Comparison of ENCODE assay signal across 8 cellular contexts in the genomic region with DNA sequence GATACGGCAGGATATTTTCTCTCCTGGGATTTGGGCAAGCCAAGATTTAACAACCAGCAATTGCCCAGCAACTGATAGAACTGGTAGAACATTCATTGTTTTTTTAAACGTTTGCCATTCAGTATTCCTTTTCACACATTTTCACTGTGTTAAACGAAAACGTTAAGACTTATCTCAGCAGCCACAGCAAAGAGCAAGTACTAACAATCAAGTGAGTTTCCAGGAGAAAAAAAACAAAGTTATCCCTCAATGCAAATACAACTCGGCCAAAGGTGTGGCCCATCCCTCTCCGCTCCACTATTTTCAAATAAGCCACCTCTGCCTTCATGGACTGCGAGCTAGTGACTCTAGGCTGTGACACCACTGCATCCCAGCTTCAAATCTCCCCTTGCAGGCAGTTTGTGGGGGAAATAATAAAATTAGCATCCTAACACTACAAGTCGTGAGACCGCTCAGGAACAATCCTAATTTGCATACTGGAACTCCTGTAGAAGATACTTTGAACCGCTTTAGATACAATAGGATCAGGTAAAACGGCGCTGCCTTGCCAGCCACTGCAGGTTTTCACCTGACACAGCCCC.
DNase-seq lines count a peak whose midpoint lies in the region; ATAC-seq, FAIRE-seq and TF ChIP-seq lines count a peak whose summit lies in the region.

No MANE protein-coding gene starts in this region.

- H3K9me3 Mint-ChIP-seq in effector memory CD8-positive, alpha-beta T cell: no peaks in the 10 kb centered on the region
- H3K9me3 Mint-ChIP-seq in nephron progenitor cell: no peaks in the 10 kb centered on the region

- peak overlapping the region; percentile 82 to 98 for H3K27ac Mint-ChIP-seq in effector memory CD8-positive, alpha-beta T cell
- peak overlapping the region; percentile 17 for H3K27ac Mint-ChIP-seq in nephron progenitor cell

- peak overlapping the region; percentile 83 to 94 (median 91) for H3K9ac ChIP-seq in BLaER1 treated with 17β-estradiol and CSF1 and Interleukin-3, amounts not matched to agents 10 nM and 100 nM

- peaks cover 24 to 31% of the 10 kb centered on the region in 2 donors for H3K27me3 Mint-ChIP-seq in effector memory CD8-positive, alpha-beta T cell
- peaks cover 4% of the 10 kb centered on the region for H3K27me3 Mint-ChIP-seq in nephron progenitor cell (ENCODE audit: low read depth, poor library complexity)

- ATAC-seq in GM21390 (IDR thresholded peaks at IDR 0.05; ENCODE audit: unreplicated experiment): peak; percentile 20
- ATAC-seq in effector memory CD8-positive, alpha-beta T cell (replicated peaks): peak; percentile 20

- H3K27me3 ChIP-seq in BLaER1 treated with 17β-estradiol and CSF1 and Interleukin-3, amounts not matched to agents 10 nM and 100 nM: no peaks in the 10 kb centered on the region

- peak overlapping the region; percentile 81 to 93 (median 83) for H3K4me3 ChIP-seq in BLaER1 treated with 17β-estradiol and CSF1 and Interleukin-3, amounts not matched to agents 10 nM and 100 nM

- no peak for FAIRE-seq in RCC 7860 (lab: Jason Lieb, UNC)

- peaks cover 10% of the 10 kb centered on the region for H3K36me3 Mint-ChIP-seq in effector memory CD8-positive, alpha-beta T cell (ENCODE audit: insufficient read depth)
- H3K36me3 Mint-ChIP-seq in nephron progenitor cell (ENCODE audit: low read depth): no peaks in the 10 kb centered on the region

- peaks cover 39 to 54% (median 45%) of the 10 kb centered on the region in 10 experiments for H3K4me1 ChIP-seq in BLaER1 treated with 17β-estradiol and CSF1 and Interleukin-3, amounts not matched to agents 10 nM and 100 nM

- H3K4me2 ChIP-seq in BLaER1 treated with 17β-estradiol and CSF1 and Interleukin-3, amounts not matched to agents 10 nM and 100 nM: peak overlapping the region; percentile 76 to 99 (median 91)

- peaks cover 31 to 41% of the 10 kb centered on the region in 2 donors for H3K4me1 Mint-ChIP-seq in effector memory CD8-positive, alpha-beta T cell (ENCODE audit: low read depth in 2 of 2)
- H3K4me1 Mint-ChIP-seq in nephron progenitor cell: peaks cover 39% of the 10 kb centered on the region

- peaks cover 0 to 12% (median under 1%) of the 10 kb centered on the region in 11 experiments; a peak in 4 of 22 replicates for H3K36me3 ChIP-seq in BLaER1 treated with 17β-estradiol and CSF1 and Interleukin-3, amounts not matched to agents 10 nM and 100 nM

- peaks cover 0 to 38% (median 20%) of the 10 kb centered on the region in 11 experiments; a peak in 11 of 22 replicates for H4K20me1 ChIP-seq in BLaER1 treated with 17β-estradiol and CSF1 and Interleukin-3, amounts not matched to agents 10 nM and 100 nM

- no peaks in the 10 kb centered on the region for H3K9me3 ChIP-seq in BLaER1 treated with 17β-estradiol and CSF1 and Interleukin-3, amounts not matched to agents 10 nM and 100 nM (replicated peaks in 1 of 11)

- H3K4me3 Mint-ChIP-seq in effector memory CD8-positive, alpha-beta T cell: peak overlapping the region; percentile 95
- peak overlapping the region; percentile 92 for H3K4me3 Mint-ChIP-seq in nephron progenitor cell

- DNase-seq in NCI-H526 (lab: John Stamatoyannopoulos, UW) (peak; percentile 43 to 70), nephron progenitor cell (no peak), RCC 7860 (ENCODE audit: low spot score) (no peak), midbrain (lab: John Stamatoyannopoulos, UW) (no peak)
- DNase-seq in effector memory CD8-positive, alpha-beta T cell: no peak
- no peak for DNase-seq in stimulated activated CD4-positive, alpha-beta T cell treated with anti-CD3 and anti-CD28 coated beads, Interleukin-4, amount 100 ng/mL, for 1 hour

- TF ChIP-seq CTCF in nephron progenitor cell (IDR thresholded peaks at IDR 0.05): no peak

- peak overlapping the region; percentile 52 to 93 (median 89); a peak in 18 of 22 replicates for H3K27ac ChIP-seq in BLaER1 treated with 17β-estradiol and CSF1 and Interleukin-3, amounts not matched to agents 10 nM and 100 nM

Comparison
In these comparisons a context has a peak if more than half of its experiments do, and no peak if none do; other contexts are left out.
1. DNase-seq: peak in NCI-H526 (2 of 2); none in effector memory CD8-positive, alpha-beta T cell (0 of 3), nephron progenitor cell (single experiment), RCC 7860 (single experiment), stimulated activated CD4-positive, alpha-beta T cell treated with anti-CD3 and anti-CD28 coated beads, Interleukin-4, amount 100 ng/mL, for 1 hour (single experiment) and midbrain (single experiment).